In the genomic region with DNA sequence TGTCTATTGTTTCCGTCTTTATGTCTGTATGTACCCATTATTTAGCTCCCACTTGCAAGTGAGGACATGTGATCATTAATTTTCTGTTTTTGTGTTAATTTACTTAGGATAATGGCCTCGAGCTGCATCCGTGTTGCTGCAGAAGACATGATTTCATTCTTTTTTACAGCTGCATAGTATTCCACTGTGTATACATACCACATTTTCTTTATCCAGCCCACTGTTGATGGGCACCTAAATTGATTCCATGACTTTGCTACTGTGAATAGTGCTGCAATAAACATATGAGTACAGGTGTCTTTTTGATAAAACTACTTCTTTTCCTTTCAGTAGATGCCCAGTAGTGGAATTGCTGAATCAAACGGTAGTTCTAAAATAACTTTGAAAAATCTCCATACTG, we compare ENCODE assay signal across 2 cellular contexts.
TF ChIP-seq lines count a peak whose summit lies in the region.

No MANE protein-coding gene starts in this region.

TF ChIP-seq in GM12891, 5 proteins besides CTCF, POLR2A, EP300 and RAD21:
- no peak for TF ChIP-seq POU2F2 (IDR thresholded peaks at IDR 0.05; ENCODE audit: low read depth, low read length)
- TF ChIP-seq SPI1 (IDR thresholded peaks at IDR 0.05; ENCODE audit: low read depth, low read length): no peak
- no peak for TF ChIP-seq TAF1 (IDR thresholded peaks at IDR 0.05; ENCODE audit: low read depth, low read length)
- TF ChIP-seq POLR2AphosphoS5 (IDR thresholded peaks at IDR 0.05; ENCODE audit: low read depth, low read length): no peak
- TF ChIP-seq PAX5 (IDR thresholded peaks at IDR 0.05; ENCODE audit: insufficient read depth, low read length, severe bottlenecking): no peak

TF ChIP-seq in K562, 482 proteins besides CTCF, POLR2A, EP300 and RAD21:
- TF ChIP-seq RBM25 (IDR thresholded peaks at IDR 0.05; ENCODE audit: low read depth, low read length, severe bottlenecking) (peak; percentile 70), ZNF146 (CRISPR knock-in tag; IDR thresholded peaks at IDR 0.05; ENCODE audit: unreplicated experiment) (peak; percentile 65), BCOR (IDR thresholded peaks at IDR 0.05) (peak; percentile 33; the same call in 1 of the 2 replicates), DPF2 (IDR thresholded peaks at IDR 0.05) (no peak)
